ENCODE assay signal across 15 cellular contexts in genomic region chr2:153074207-153074606, GRCh38.
A peak's percentile ranks its signal among the peaks of the same experiment; 100 is the strongest.
DNase-seq lines count a peak whose midpoint lies in the region; ATAC-seq, FAIRE-seq and TF ChIP-seq lines count a peak whose summit lies in the region.
"Had no signal": no experiment of that assay in that cellular context is flagged by ENCODE, and none has a peak within 500 bp of the region (broad histone marks: within the 10 kb centered on the region; RNA-seq: fewer than 3 reads in every experiment).

No MANE protein-coding gene starts in this region.

- no peak overlapping the region for H3K4me3 Mint-ChIP-seq in activated CD4-positive, alpha-beta T cell treated with anti-CD3 and anti-CD28 coated beads, Interleukin-2, amount 10 ng/mL, durations not matched to agents 24 days and 14 days
- H3K4me3 Mint-ChIP-seq: IgD-negative memory B cell had no signal

- TF ChIP-seq POLR2A in H54 (IDR thresholded peaks at IDR 0.05; ENCODE audit: low read depth, low read length), result no peak

- H3K4me1 Mint-ChIP-seq in activated CD4-positive, alpha-beta T cell treated with anti-CD3 and anti-CD28 coated beads, Interleukin-2, amount 10 ng/mL, durations not matched to agents 24 days and 14 days, result no peaks in the 10 kb centered on the region
- H3K4me1 Mint-ChIP-seq: IgD-negative memory B cell had no signal

- FAIRE-seq in H54 (lab: Jason Lieb, UNC), result peak; percentile 23
- FAIRE-seq in bronchial epithelial cell (lab: Jason Lieb, UNC), result no peak
- FAIRE-seq: GM18507 had no signal

- no peaks in the 10 kb centered on the region for H3K9me3 Mint-ChIP-seq in activated CD4-positive, alpha-beta T cell treated with anti-CD3 and anti-CD28 coated beads, Interleukin-2, amount 10 ng/mL, durations not matched to agents 24 days and 14 days

- no peak overlapping the region for H3K27ac Mint-ChIP-seq in activated CD4-positive, alpha-beta T cell treated with anti-CD3 and anti-CD28 coated beads, Interleukin-2, amount 10 ng/mL, durations not matched to agents 24 days and 14 days
- H3K27ac Mint-ChIP-seq: IgD-negative memory B cell had no signal

- H3K4me3 ChIP-seq in bronchial epithelial cell (ENCODE audit: low read depth, low read length), result no peak overlapping the region
- H3K4me3 ChIP-seq: HAP-1, SJCRH30 had no signal

- no peak for ATAC-seq in HG03039 (IDR thresholded peaks at IDR 0.05; ENCODE audit: unreplicated experiment)

- no peaks in the 10 kb centered on the region for H3K36me3 ChIP-seq in bronchial epithelial cell (ENCODE audit: control insufficient read depth, insufficient read depth, low read length)
- H3K36me3 ChIP-seq: HAP-1, SJCRH30 had no signal

- DNase-seq in H54 (ENCODE audit: insufficient read length, low spot score) (no peak), NCI-H226 (peak; percentile 59), bronchial epithelial cell (ENCODE audit: low read depth) (peak; percentile 68), renal cortical epithelial cell (ENCODE audit: low read depth) (peak; percentile 46)
- no peak for DNase-seq in activated CD4-positive, alpha-beta T cell treated with anti-CD3 and anti-CD28 coated beads, Interleukin-2, amount 10 ng/mL, durations not matched to agents 24 days and 14 days
- no peak for DNase-seq in stimulated activated CD4-positive, alpha-beta T cell treated with anti-CD3 and anti-CD28 coated beads, Interleukin-1b, Interleukin-23, amount 100 ng/mL, for 48 hours
- DNase-seq: C1 segment of cervical spinal cord, NCI-H1092, NCI-H1694, NCI-H446 treated with DMSO at 0.1 percent for 48 hours, SJCRH30 had no signal

- no peaks in the 10 kb centered on the region for H3K27me3 Mint-ChIP-seq in activated CD4-positive, alpha-beta T cell treated with anti-CD3 and anti-CD28 coated beads, Interleukin-2, amount 10 ng/mL, durations not matched to agents 24 days and 14 days
- H3K27me3 Mint-ChIP-seq: IgD-negative memory B cell had no signal

- intact Hi-C loops in activated CD4-positive, alpha-beta T cell treated with anti-CD3 and anti-CD28 coated beads, Interleukin-2, amount 10 ng/mL, durations not matched to agents 24 days and 14 days (cut with micrococcal nuclease), result no loop called here

- H3K36me3 Mint-ChIP-seq in activated CD4-positive, alpha-beta T cell treated with anti-CD3 and anti-CD28 coated beads, Interleukin-2, amount 10 ng/mL, durations not matched to agents 24 days and 14 days (ENCODE audit: low read depth), result no peaks in the 10 kb centered on the region
- H3K36me3 Mint-ChIP-seq: IgD-negative memory B cell had no signal

- no peak for TF ChIP-seq CTCF in bronchial epithelial cell (IDR thresholded peaks at IDR 0.05; ENCODE audit: insufficient read depth, low read length, severe bottlenecking)

- H3K27me3 ChIP-seq in bronchial epithelial cell (ENCODE audit: control insufficient read depth, insufficient read depth, low read length), result no peaks in the 10 kb centered on the region
- H3K27me3 ChIP-seq: SJCRH30 had no signal

Comparison
In these comparisons a context has a peak if more than half of its experiments do, and no peak if none do; other contexts are left out.
1. DNase-seq: peak in NCI-H226 (single experiment), bronchial epithelial cell (single experiment) and renal cortical epithelial cell (single experiment); none in H54 (single experiment), activated CD4-positive, alpha-beta T cell treated with anti-CD3 and anti-CD28 coated beads, Interleukin-2, amount 10 ng/mL, durations not matched to agents 24 days and 14 days (single experiment) and stimulated activated CD4-positive, alpha-beta T cell treated with anti-CD3 and anti-CD28 coated beads, Interleukin-1b, Interleukin-23, amount 100 ng/mL, for 48 hours (single experiment).